1 cellular context compared by ENCODE assay signal in the genomic region with DNA sequence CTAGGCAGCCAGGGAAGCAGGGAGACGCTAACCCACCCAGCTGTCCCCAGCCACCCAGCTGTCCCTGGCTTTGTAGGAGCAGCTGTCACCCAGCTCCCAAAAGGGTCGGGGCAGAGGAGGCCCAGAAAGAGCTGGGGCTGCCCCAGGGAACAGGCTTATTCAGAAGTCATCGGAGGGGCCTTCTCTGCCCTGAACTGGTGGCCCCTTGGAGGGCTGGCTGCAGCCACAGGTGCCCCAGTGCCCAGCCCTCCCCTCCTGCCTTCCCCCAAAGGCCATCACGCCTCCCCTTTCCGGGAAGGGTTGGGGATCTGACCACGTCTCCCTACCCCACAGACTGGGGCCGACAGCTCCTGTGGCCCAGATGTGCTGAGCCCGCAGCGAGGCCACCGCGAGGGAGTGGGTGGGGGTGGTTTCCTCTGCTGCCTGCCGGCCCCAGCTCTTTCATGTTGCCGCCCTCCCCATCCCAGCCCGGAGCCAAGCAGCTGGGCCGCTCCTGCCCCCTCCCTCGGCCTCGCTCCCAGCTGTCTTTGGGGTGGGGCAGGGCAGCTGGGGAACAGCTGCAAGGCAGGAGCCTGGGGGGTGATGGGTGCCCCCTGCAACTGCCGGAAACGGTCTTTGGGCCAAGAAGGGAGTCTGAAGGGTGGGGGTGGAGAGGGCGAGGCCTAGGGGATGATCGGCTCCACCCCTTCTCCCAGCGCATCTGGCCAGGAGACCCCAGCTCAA.
A peak's percentile ranks its signal among the peaks of the same experiment; 100 is the strongest.
TF ChIP-seq lines count a peak whose summit lies in the region.

No MANE protein-coding gene starts in this region.

TF ChIP-seq in HepG2, 621 proteins besides CTCF, POLR2A, EP300 and RAD21 (continued from another document):
- TF ChIP-seq, protein P1, sequence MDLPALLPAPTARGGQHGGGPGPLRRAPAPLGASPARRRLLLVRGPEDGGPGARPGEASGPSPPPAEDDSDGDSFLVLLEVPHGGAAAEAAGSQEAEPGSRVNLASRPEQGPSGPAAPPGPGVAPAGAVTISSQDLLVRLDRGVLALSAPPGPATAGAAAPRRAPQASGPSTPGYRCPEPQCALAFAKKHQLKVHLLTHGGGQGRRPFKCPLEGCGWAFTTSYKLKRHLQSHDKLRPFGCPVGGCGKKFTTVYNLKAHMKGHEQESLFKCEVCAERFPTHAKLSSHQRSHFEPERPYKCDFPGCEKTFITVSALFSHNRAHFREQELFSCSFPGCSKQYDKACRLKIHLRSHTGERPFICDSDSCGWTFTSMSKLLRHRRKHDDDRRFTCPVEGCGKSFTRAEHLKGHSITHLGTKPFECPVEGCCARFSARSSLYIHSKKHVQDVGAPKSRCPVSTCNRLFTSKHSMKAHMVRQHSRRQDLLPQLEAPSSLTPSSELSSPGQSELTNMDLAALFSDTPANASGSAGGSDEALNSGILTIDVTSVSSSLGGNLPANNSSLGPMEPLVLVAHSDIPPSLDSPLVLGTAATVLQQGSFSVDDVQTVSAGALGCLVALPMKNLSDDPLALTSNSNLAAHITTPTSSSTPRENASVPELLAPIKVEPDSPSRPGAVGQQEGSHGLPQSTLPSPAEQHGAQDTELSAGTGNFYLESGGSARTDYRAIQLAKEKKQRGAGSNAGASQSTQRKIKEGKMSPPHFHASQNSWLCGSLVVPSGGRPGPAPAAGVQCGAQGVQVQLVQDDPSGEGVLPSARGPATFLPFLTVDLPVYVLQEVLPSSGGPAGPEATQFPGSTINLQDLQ (CRISPR knock-in tag; IDR thresholded peaks at IDR 0.05): no peak
- TF ChIP-seq, protein P2, sequence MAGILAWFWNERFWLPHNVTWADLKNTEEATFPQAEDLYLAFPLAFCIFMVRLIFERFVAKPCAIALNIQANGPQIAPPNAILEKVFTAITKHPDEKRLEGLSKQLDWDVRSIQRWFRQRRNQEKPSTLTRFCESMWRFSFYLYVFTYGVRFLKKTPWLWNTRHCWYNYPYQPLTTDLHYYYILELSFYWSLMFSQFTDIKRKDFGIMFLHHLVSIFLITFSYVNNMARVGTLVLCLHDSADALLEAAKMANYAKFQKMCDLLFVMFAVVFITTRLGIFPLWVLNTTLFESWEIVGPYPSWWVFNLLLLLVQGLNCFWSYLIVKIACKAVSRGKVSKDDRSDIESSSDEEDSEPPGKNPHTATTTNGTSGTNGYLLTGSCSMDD (CRISPR knock-in tag; IDR thresholded peaks at IDR 0.05): no peak
- TF ChIP-seq JUN (CRISPR knock-in tag; IDR thresholded peaks at IDR 0.05) (no peak), ZNF782 (CRISPR knock-in tag; IDR thresholded peaks at IDR 0.05; ENCODE audit: borderline replicate concordance) (peak; percentile 59; the same call in 1 of the 2 replicates), SP5 (CRISPR knock-in tag; IDR thresholded peaks at IDR 0.05; ENCODE audit: borderline replicate concordance, low read depth) (peak; percentile 81), ZNF883 (CRISPR knock-in tag; IDR thresholded peaks at IDR 0.05; ENCODE audit: not compliant biosample characterization) (no peak), TCF12 (IDR thresholded peaks at IDR 0.05) (no peak), TCF12 (CRISPR knock-in tag; IDR thresholded peaks at IDR 0.05) (peak; percentile 61; the same call in 1 of the 2 replicates), ZNF577 (CRISPR knock-in tag; IDR thresholded peaks at IDR 0.05; ENCODE audit: borderline replicate concordance, low read depth) (no peak), SOX5 (CRISPR knock-in tag; IDR thresholded peaks at IDR 0.05; ENCODE audit: borderline replicate concordance) (no peak; the same call in 1 of the 2 replicates), ZNF256 (CRISPR knock-in tag; conservative IDR thresholded peaks at IDR 0.05) (no peak), ARNTL (CRISPR knock-in tag; IDR thresholded peaks at IDR 0.05) (peak; percentile 44; the same call in 1 of the 2 replicates), ZNF333 (CRISPR knock-in tag; IDR thresholded peaks at IDR 0.05; ENCODE audit: borderline replicate concordance) (0 out of 2 replicates have a peak, but pooled peaks have one; percentile 50), ZNF616 (CRISPR knock-in tag; IDR thresholded peaks at IDR 0.05; ENCODE audit: low read depth) (no peak), TCF7 (IDR thresholded peaks at IDR 0.05; ENCODE audit: low read depth) (peak; percentile 96), ZBTB42 (CRISPR knock-in tag; IDR thresholded peaks at IDR 0.05) (peak; percentile 99), HNRNPLL (IDR thresholded peaks at IDR 0.05; ENCODE audit: low read depth, low read length, poor library complexity, severe bottlenecking) (peak; percentile 26), ZNF337 (CRISPR knock-in tag; IDR thresholded peaks at IDR 0.05; ENCODE audit: borderline replicate concordance, low read depth) (no peak), DMAP1 (CRISPR knock-in tag; IDR thresholded peaks at IDR 0.05) (0 out of 2 replicates have a peak, but pooled peaks have one; percentile 51), ZNF121 (CRISPR knock-in tag; IDR thresholded peaks at IDR 0.05) (peak; percentile 29; the same call in 1 of the 2 replicates), SCMH1 (CRISPR knock-in tag; IDR thresholded peaks at IDR 0.05; ENCODE audit: borderline replicate concordance) (no peak)
- TF ChIP-seq, protein P3, sequence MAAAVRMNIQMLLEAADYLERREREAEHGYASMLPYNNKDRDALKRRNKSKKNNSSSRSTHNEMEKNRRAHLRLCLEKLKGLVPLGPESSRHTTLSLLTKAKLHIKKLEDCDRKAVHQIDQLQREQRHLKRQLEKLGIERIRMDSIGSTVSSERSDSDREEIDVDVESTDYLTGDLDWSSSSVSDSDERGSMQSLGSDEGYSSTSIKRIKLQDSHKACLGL (CRISPR knock-in tag; IDR thresholded peaks at IDR 0.05): peak; percentile 68; the same call in 1 of the 2 replicates
- TF ChIP-seq, protein P4, sequence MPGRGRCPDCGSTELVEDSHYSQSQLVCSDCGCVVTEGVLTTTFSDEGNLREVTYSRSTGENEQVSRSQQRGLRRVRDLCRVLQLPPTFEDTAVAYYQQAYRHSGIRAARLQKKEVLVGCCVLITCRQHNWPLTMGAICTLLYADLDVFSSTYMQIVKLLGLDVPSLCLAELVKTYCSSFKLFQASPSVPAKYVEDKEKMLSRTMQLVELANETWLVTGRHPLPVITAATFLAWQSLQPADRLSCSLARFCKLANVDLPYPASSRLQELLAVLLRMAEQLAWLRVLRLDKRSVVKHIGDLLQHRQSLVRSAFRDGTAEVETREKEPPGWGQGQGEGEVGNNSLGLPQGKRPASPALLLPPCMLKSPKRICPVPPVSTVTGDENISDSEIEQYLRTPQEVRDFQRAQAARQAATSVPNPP (CRISPR knock-in tag; IDR thresholded peaks at IDR 0.05): 0 out of 2 replicates have a peak, but pooled peaks have one; percentile 35
- TF ChIP-seq, protein P5, sequence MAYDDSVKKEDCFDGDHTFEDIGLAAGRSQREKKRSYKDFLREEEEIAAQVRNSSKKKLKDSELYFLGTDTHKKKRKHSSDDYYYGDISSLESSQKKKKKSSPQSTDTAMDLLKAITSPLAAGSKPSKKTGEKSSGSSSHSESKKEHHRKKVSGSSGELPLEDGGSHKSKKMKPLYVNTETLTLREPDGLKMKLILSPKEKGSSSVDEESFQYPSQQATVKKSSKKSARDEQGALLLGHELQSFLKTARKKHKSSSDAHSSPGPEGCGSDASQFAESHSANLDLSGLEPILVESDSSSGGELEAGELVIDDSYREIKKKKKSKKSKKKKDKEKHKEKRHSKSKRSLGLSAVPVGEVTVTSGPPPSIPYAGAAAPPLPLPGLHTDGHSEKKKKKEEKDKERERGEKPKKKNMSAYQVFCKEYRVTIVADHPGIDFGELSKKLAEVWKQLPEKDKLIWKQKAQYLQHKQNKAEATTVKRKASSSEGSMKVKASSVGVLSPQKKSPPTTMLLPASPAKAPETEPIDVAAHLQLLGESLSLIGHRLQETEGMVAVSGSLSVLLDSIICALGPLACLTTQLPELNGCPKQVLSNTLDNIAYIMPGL (CRISPR knock-in tag; IDR thresholded peaks at IDR 0.05; ENCODE audit: borderline replicate concordance in 1 of 2, low read depth in 1 of 2): peak; percentile 45 to 59; a peak in 2 of 4 replicates
